In genomic region chr10:52525761-52526160, GRCh38 we compare ENCODE assay signal across 1 cellular context.
TF ChIP-seq lines count a peak whose summit lies in the region.

No MANE protein-coding gene starts in this region.

TF ChIP-seq in SK-N-SH treated with all-trans-retinoic acid at 6 μM for 48 hours, 23 proteins besides CTCF, POLR2A, EP300 and RAD21 (continued from another document):
- no peak for TF ChIP-seq CSRNP3 (CRISPR knock-in tag; IDR thresholded peaks at IDR 0.05)
- no peak for TF ChIP-seq ISL1 (CRISPR knock-in tag; IDR thresholded peaks at IDR 0.05)
- TF ChIP-seq, protein P1, sequence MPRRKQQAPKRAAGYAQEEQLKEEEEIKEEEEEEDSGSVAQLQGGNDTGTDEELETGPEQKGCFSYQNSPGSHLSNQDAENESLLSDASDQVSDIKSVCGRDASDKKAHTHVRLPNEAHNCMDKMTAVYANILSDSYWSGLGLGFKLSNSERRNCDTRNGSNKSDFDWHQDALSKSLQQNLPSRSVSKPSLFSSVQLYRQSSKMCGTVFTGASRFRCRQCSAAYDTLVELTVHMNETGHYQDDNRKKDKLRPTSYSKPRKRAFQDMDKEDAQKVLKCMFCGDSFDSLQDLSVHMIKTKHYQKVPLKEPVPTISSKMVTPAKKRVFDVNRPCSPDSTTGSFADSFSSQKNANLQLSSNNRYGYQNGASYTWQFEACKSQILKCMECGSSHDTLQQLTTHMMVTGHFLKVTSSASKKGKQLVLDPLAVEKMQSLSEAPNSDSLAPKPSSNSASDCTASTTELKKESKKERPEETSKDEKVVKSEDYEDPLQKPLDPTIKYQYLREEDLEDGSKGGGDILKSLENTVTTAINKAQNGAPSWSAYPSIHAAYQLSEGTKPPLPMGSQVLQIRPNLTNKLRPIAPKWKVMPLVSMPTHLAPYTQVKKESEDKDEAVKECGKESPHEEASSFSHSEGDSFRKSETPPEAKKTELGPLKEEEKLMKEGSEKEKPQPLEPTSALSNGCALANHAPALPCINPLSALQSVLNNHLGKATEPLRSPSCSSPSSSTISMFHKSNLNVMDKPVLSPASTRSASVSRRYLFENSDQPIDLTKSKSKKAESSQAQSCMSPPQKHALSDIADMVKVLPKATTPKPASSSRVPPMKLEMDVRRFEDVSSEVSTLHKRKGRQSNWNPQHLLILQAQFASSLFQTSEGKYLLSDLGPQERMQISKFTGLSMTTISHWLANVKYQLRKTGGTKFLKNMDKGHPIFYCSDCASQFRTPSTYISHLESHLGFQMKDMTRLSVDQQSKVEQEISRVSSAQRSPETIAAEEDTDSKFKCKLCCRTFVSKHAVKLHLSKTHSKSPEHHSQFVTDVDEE (CRISPR knock-in tag; IDR thresholded peaks at IDR 0.05): no peak
- TF ChIP-seq ZNF565 (CRISPR knock-in tag; conservative IDR thresholded peaks at IDR 0.05; ENCODE audit: low read depth): no peak
- TF ChIP-seq RARB (CRISPR knock-in tag; IDR thresholded peaks at IDR 0.05): no peak
- no peak for TF ChIP-seq OSR1 (CRISPR knock-in tag; IDR thresholded peaks at IDR 0.05)
